Comparison of ENCODE assay signal across 22 cellular contexts in genomic region chr2:187708272-187708671, GRCh38.
"Had no signal": no experiment of that assay in that cellular context is flagged by ENCODE, and none has a peak within 500 bp of the region (broad histone marks: within the 10 kb centered on the region; RNA-seq: fewer than 3 reads in every experiment).

No MANE protein-coding gene starts in this region.

- H3K36me3 ChIP-seq: colonic mucosa, esophagus muscularis mucosa, esophagus squamous epithelium, gastrocnemius medialis, gastroesophageal sphincter, heart left ventricle, heart right ventricle had no signal

- H3K4me3 ChIP-seq: colonic mucosa, coronary artery, dorsolateral prefrontal cortex, esophagus muscularis mucosa, esophagus squamous epithelium, gastrocnemius medialis, gastroesophageal sphincter, heart left ventricle, heart right ventricle had no signal

- H3K27me3 ChIP-seq: colonic mucosa, dorsolateral prefrontal cortex, esophagus muscularis mucosa, esophagus squamous epithelium, gastrocnemius medialis, gastroesophageal sphincter, heart left ventricle, heart right ventricle had no signal

- H3K27ac ChIP-seq: colonic mucosa, coronary artery, dorsolateral prefrontal cortex, epithelial cell of prostate, esophagus muscularis mucosa, esophagus squamous epithelium, gastrocnemius medialis, gastroesophageal sphincter, heart left ventricle, heart right ventricle had no signal

- DNase-seq: colonic mucosa; cortex of kidney; dorsolateral prefrontal cortex; effector CD4-positive, alpha-beta T cell; effector CD8-positive, alpha-beta T cell; effector memory CD4-positive, alpha-beta T cell; effector memory CD8-positive, alpha-beta T cell; endodermal cell; erythroblast; esophagus squamous epithelium; foreskin fibroblast; foreskin melanocyte; gastrocnemius medialis; glutamatergic neuron; head of caudate nucleus; heart left ventricle; heart right ventricle had no signal

- H3K9me3 ChIP-seq: colonic mucosa, esophagus muscularis mucosa, esophagus squamous epithelium, gastrocnemius medialis, gastroesophageal sphincter, heart left ventricle had no signal

- H3K4me1 ChIP-seq: colonic mucosa, esophagus muscularis mucosa, esophagus squamous epithelium, gastrocnemius medialis, gastroesophageal sphincter, heart left ventricle, heart right ventricle had no signal

- ATAC-seq: effector memory CD8-positive, alpha-beta T cell; esophagus mucosa; gastrocnemius medialis; gastroesophageal sphincter; heart left ventricle; heart right ventricle had no signal
